In genomic region chr17:49002766-49003165, GRCh38 we compare ENCODE assay signal across 1 cellular context.
TF ChIP-seq lines count a peak whose summit lies in the region.

No MANE protein-coding gene starts in this region.

TF ChIP-seq in H1, 55 proteins besides CTCF, POLR2A, EP300 and RAD21:
- TF ChIP-seq TAF1 (IDR thresholded peaks at IDR 0.05; ENCODE audit: low read depth, low read length), result no peak
